Comparison of ENCODE assay signal across 8 cellular contexts in the genomic region with DNA sequence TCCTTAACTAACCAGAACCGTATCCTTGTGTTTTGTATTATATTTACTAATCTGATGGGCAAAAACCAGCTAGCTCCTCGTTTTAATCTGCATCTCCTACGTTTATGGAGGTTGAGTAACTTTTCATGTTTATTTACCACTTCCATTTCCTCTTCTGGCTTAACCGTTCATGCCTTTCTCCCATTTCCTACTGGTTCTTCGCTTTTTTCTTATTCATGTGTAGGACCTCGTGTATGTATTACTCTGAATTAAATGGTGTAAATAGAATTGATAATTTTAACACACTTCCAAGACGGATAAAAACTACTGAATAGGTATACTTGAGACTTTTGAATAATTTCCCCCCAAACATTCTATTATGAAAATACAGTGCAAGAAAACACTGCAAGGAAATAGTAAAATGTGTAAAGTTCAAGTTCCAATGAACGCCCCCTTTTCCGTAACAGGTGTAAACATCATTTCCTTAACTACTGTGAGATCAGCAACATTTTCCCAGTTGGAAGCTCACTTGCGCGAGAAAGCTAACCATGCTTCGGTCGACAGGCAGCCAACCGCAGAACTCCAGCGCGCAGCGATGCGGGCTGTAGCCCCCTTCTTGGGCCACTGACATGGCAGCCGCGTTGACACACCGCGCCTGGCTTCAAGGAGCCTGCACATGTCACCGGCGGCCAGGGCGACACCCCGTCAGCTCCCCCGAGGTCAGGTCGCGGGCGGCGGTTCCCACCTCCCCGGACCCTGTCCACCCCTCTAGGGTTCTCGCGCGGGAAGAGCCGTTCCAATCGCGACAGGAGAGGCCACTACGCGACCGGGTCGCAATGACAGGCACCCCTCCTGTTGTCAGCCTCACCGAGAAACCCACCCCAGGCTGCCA. TPM values are rescaled to one million over a fixed set of nuclear protein-coding genes. Genes with fewer than 3 reads are reported as not detected.
DNase-seq lines count a peak whose midpoint lies in the region; ATAC-seq and TF ChIP-seq lines count a peak whose summit lies in the region.

No MANE protein-coding gene starts in this region.

- no peaks in the 10 kb centered on the region for H3K9me3 Mint-ChIP-seq in activated CD8-positive, alpha-beta memory T cell treated with anti-CD3 and anti-CD28 coated beads, Interleukin-2, amount 10 ng/mL, durations not matched to agents 7 days and 5 days (ENCODE audit: low read depth)
- no peaks in the 10 kb centered on the region for H3K9me3 Mint-ChIP-seq in naive B cell

- H3K27ac Mint-ChIP-seq in activated CD8-positive, alpha-beta memory T cell treated with anti-CD3 and anti-CD28 coated beads, Interleukin-2, amount 10 ng/mL, durations not matched to agents 7 days and 5 days = peak overlapping the region; percentile 85
- H3K27ac Mint-ChIP-seq in naive B cell = peak overlapping the region; percentile 62 to 97 (median 94)

- H3K4me1 ChIP-seq in esophagus squamous epithelium = peaks cover 4 to 31% (median 11%) of the 10 kb centered on the region in 3 donors

- TF ChIP-seq CTCF in esophagus squamous epithelium (IDR thresholded peaks at IDR 0.05) = no peak

- H3K27me3 Mint-ChIP-seq in activated CD8-positive, alpha-beta memory T cell treated with anti-CD3 and anti-CD28 coated beads, Interleukin-2, amount 10 ng/mL, durations not matched to agents 7 days and 5 days = no peaks in the 10 kb centered on the region
- H3K27me3 Mint-ChIP-seq in naive B cell = peaks cover 0 to 12% (median 11%) of the 10 kb centered on the region in 3 donors

- DNase-seq in NCI-H226 (peak; percentile 9), esophagus squamous epithelium (lab: John Stamatoyannopoulos, UW) (peak; percentile 39), naive B cell (peak; percentile 5), substantia nigra (lab: John Stamatoyannopoulos, UW) (peak in 27 of 49 donors; percentile 16 to 67 (median 38)), inferior parietal cortex (ENCODE audit: extremely low spot score) (no peak)
- DNase-seq in activated CD8-positive, alpha-beta memory T cell treated with anti-CD3 and anti-CD28 coated beads, Interleukin-2, amount 10 ng/mL, durations not matched to agents 7 days and 5 days = peak; percentile 66

- 2 to 3% methylated on average over 15 to 31 of the region's 43 CpGs for WGBS in esophagus squamous epithelium, 2 donors

- no peak for TF ChIP-seq POLR2A in esophagus squamous epithelium (IDR thresholded peaks at IDR 0.05)

- H3K4me3 Mint-ChIP-seq in activated CD8-positive, alpha-beta memory T cell treated with anti-CD3 and anti-CD28 coated beads, Interleukin-2, amount 10 ng/mL, durations not matched to agents 7 days and 5 days = peak overlapping the region; percentile 95
- peak overlapping the region; percentile 85 to 98 (median 94) for H3K4me3 Mint-ChIP-seq in naive B cell

- peaks cover 3% of the 10 kb centered on the region for H3K36me3 Mint-ChIP-seq in activated CD8-positive, alpha-beta memory T cell treated with anti-CD3 and anti-CD28 coated beads, Interleukin-2, amount 10 ng/mL, durations not matched to agents 7 days and 5 days
- no peaks in the 10 kb centered on the region for H3K36me3 Mint-ChIP-seq in naive B cell

- intact Hi-C loops in esophagus squamous epithelium (cut with DNase I) = no loop called here

- H3K4me1 Mint-ChIP-seq in activated CD8-positive, alpha-beta memory T cell treated with anti-CD3 and anti-CD28 coated beads, Interleukin-2, amount 10 ng/mL, durations not matched to agents 7 days and 5 days = peaks cover 36% of the 10 kb centered on the region
- peaks cover 20 to 37% (median 25%) of the 10 kb centered on the region in 3 donors for H3K4me1 Mint-ChIP-seq in naive B cell

- H3K4me3 ChIP-seq in esophagus squamous epithelium = peak overlapping the region; percentile 90 to 94 (median 92)

- no peaks in the 10 kb centered on the region for H3K27me3 ChIP-seq in esophagus squamous epithelium

- no peaks in the 10 kb centered on the region for H3K9me3 ChIP-seq in esophagus squamous epithelium

- H3K27ac ChIP-seq in esophagus squamous epithelium (peak overlapping the region; percentile 88 to 97 (median 96)), substantia nigra (ENCODE audit: low read depth, low read length, poor library complexity, severe bottlenecking) (peak overlapping the region; percentile 91)

- H3K36me3 ChIP-seq in esophagus squamous epithelium = no peaks in the 10 kb centered on the region

- CTCF ChIA-PET in activated CD8-positive, alpha-beta memory T cell treated with anti-CD3 and anti-CD28 coated beads, Interleukin-2, amount 10 ng/mL, durations not matched to agents 7 days and 5 days (lab: Charles Lee) = interaction anchor here (0.9 to 1.5 kb wide), 5 partner anchors 10 to 220 kb away, joined by 3 to 4 read pairs (median 3); a partner anchor contains a TSS

- ATAC-seq in GM18502 (IDR thresholded peaks at IDR 0.05; ENCODE audit: poor library complexity, unreplicated experiment) (peak; percentile 1), HG02798 (IDR thresholded peaks at IDR 0.05; ENCODE audit: poor library complexity, unreplicated experiment) (peak; percentile 12), naive B cell (ENCODE audit: low read depth in 2 of 2) (no peak)
- ATAC-seq in activated CD8-positive, alpha-beta memory T cell treated with anti-CD3 and anti-CD28 coated beads, Interleukin-2, amount 10 ng/mL, durations not matched to agents 7 days and 5 days = peak; percentile 6

RNA-seq across cellular contexts. Expression of a gene that starts 0.8 kb away (rescaled TPM):
- total RNA-seq in activated CD8-positive, alpha-beta memory T cell treated with anti-CD3 and anti-CD28 coated beads, Interleukin-2, amount 10 ng/mL, durations not matched to agents 7 days and 5 days = 10 to 100 TPM; 23.0 to 25.4 TPM
- total RNA-seq in esophagus squamous epithelium = 10 to 100 TPM; 13.4 to 22.6 (median 20.9) TPM
- polyA plus RNA-seq in naive B cell (ENCODE audit: low read depth in 6 of 6) = 10 to 100 TPM in 3 of 6 donors, 1 to 10 TPM in 3; 5.6 to 13.3 (median 11.0) TPM

Comparison
In these comparisons a context has a peak if more than half of its experiments do, and no peak if none do; other contexts are left out.
1. ATAC-seq: peak in GM18502 (single experiment), HG02798 (single experiment) and activated CD8-positive, alpha-beta memory T cell treated with anti-CD3 and anti-CD28 coated beads, Interleukin-2, amount 10 ng/mL, durations not matched to agents 7 days and 5 days (single experiment); none in naive B cell (0 of 2).